1 cellular context compared by ENCODE assay signal in genomic region chr10:69320521-69320920, GRCh38.
TF ChIP-seq lines count a peak whose summit lies in the region.

No MANE protein-coding gene starts in this region.

TF ChIP-seq in WTC11, 78 proteins besides CTCF, POLR2A, EP300 and RAD21 (continued from another document):
- TF ChIP-seq PRDM15 (CRISPR knock-in tag; IDR thresholded peaks at IDR 0.05), result no peak
- no peak for TF ChIP-seq STAT6 (CRISPR knock-in tag; conservative IDR thresholded peaks at IDR 0.05; ENCODE audit: low read depth)
- no peak for TF ChIP-seq USF1 (CRISPR knock-in tag; IDR thresholded peaks at IDR 0.05)
- no peak for TF ChIP-seq EMX1 (CRISPR knock-in tag; IDR thresholded peaks at IDR 0.05)
- TF ChIP-seq ATF1 (CRISPR knock-in tag; IDR thresholded peaks at IDR 0.05), result no peak
